In genomic region chr2:196639180-196640030, GRCh38 we compare ENCODE assay signal across 8 cellular contexts. TPM values are rescaled to one million over a fixed set of nuclear protein-coding genes. Genes with fewer than 3 reads are reported as not detected.
DNase-seq lines count a peak whose midpoint lies in the region; ATAC-seq and TF ChIP-seq lines count a peak whose summit lies in the region.

Gene CCDC150 (plus strand): TSS chr2:196639715. CDS start chr2:196639767, 52 bp downstream.

- no peaks in the 10 kb centered on the region for H3K9me2 ChIP-seq in PC-3 (replicated peaks; ENCODE audit: low read length)

- H2AFZ ChIP-seq in PC-3 (ENCODE audit: low read length): peak within 1 kb of the TSS; percentile 99

- POLR2A ChIA-PET in PC-3 (lab: Charles Lee; ENCODE audit: unreplicated experiment): interaction anchor here (0.5 kb wide), 1 partner anchor 77 kb away, joined by 3 read pairs; no protein-coding TSS in a partner anchor

- TF ChIP-seq EP300 in Ishikawa (IDR thresholded peaks at IDR 0.05; ENCODE audit: borderline replicate concordance): 0 out of 2 replicates have a peak, but pooled peaks have one; percentile 22

- H3F3A ChIP-seq in PC-3 (ENCODE audit: low read length, unreplicated experiment): no peaks in the 10 kb centered on the region

- peak within 1 kb of the TSS; percentile 80 for H3K4me3 ChIP-seq in PC-3 (ENCODE audit: low read length)
- peak within 1 kb of the TSS; percentile 76 to 83 for H3K4me3 ChIP-seq in esophagus (ENCODE audit: low read depth in 1 of 2, low read length in 2 of 2)
- peak within 1 kb of the TSS; percentile 33 for H3K4me3 ChIP-seq in mucosa of stomach (ENCODE audit: low read length)

- H3K27me3 ChIP-seq in PC-3 (ENCODE audit: low read length): no peaks in the 10 kb centered on the region
- no peaks in the 10 kb centered on the region for H3K27me3 ChIP-seq in esophagus (ENCODE audit: control insufficient read depth in 1 of 2, insufficient read depth in 2 of 2, low read length in 2 of 2)
- H3K27me3 ChIP-seq in mucosa of stomach (ENCODE audit: control insufficient read depth, insufficient read depth, low read length): no peaks in the 10 kb centered on the region

- H3K9ac ChIP-seq in PC-3 (ENCODE audit: low read length) (peak within 1 kb of the TSS; percentile 72), mucosa of stomach (ENCODE audit: low read length) (peak within 1 kb of the TSS; percentile 23)

- DNase-seq in DMS53 treated with DMSO at 0.1 percent for 48 hours (lab: John Stamatoyannopoulos, UW; ENCODE audit: unreplicated experiment) (peak; percentile 92), PC-3 (peak; percentile 97)
- DNase-seq in activated T-cell treated with anti-CD3 and anti-CD28 coated beads, Interleukin-2, amount 50 U/mL, for 1 hour: peak; percentile 94
- peak; percentile 95 for DNase-seq in stimulated activated CD8-positive, alpha-beta memory T cell treated with anti-CD3 and anti-CD28 coated beads, Interleukin-4, amount 100 ng/mL, for 48 hours

- H3K9me3 ChIP-seq in PC-3 (ENCODE audit: low read length) (no peaks in the 10 kb centered on the region), esophagus (ENCODE audit: control insufficient read depth in 2 of 2, insufficient read depth in 1 of 2, low read depth in 1 of 2, low read length in 1 of 2) (no peaks in the 10 kb centered on the region), mucosa of stomach (ENCODE audit: control insufficient read depth, low read length) (no peaks in the 10 kb centered on the region)

- WGBS in esophagus, 2 donors: 4% methylated on average over 49 to 53 of the region's 53 CpGs

- H3K4me2 ChIP-seq in PC-3 (ENCODE audit: low read length): peak within 1 kb of the TSS; percentile 84

- H3K36me3 ChIP-seq in PC-3 (ENCODE audit: low read depth, low read length): no peaks in the 10 kb centered on the region
- H3K36me3 ChIP-seq in esophagus (ENCODE audit: control insufficient read depth in 2 of 2, insufficient read depth in 2 of 2, low read length in 1 of 2): no peaks in the 10 kb centered on the region
- H3K36me3 ChIP-seq in mucosa of stomach (ENCODE audit: control insufficient read depth, insufficient read depth, low read length): no peaks in the 10 kb centered on the region

- BruUV-seq in PC-3 (replicated peaks; lab: Mats Ljungman, UMichigan): TSS peak; percentile 73

- intact Hi-C loops in PC-3 (cut with micrococcal nuclease): loop anchor here (2.0 to 5.0 kb wide), 3 partner anchors 39 to 103 kb away; no protein-coding TSS in a partner anchor

- H3K4me1 ChIP-seq in PC-3 (ENCODE audit: insufficient read depth, low read length): peaks cover 7% of the 10 kb centered on the region; the same call in 1 of the 2 replicates
- H3K4me1 ChIP-seq in esophagus (ENCODE audit: control insufficient read depth in 2 of 2, insufficient read depth in 2 of 2, low read length in 1 of 2): no peaks in the 10 kb centered on the region
- H3K4me1 ChIP-seq in mucosa of stomach (ENCODE audit: control insufficient read depth, insufficient read depth, low read length): peaks cover 6% of the 10 kb centered on the region

- CTCF ChIA-PET in PC-3 (lab: Charles Lee): interaction anchor here (0.8 kb wide), 1 partner anchor 97 kb away, joined by 3 read pairs; no protein-coding TSS in a partner anchor

- H4K20me1 ChIP-seq in PC-3 (ENCODE audit: low read length): no peaks in the 10 kb centered on the region

- ATAC-seq in GM21619 (IDR thresholded peaks at IDR 0.05; ENCODE audit: unreplicated experiment) (peak; percentile 100), PC-3 (peak; percentile 100)

- peak; percentile 47 for TF ChIP-seq CTCF in PC-3 (conservative IDR thresholded peaks at IDR 0.05; ENCODE audit: low read depth, low read length)

- peaks cover 45% of the 10 kb centered on the region for H3K79me2 ChIP-seq in PC-3 (ENCODE audit: low read length)

- TF ChIP-seq RAD21 in Ishikawa (IDR thresholded peaks at IDR 0.05; ENCODE audit: low read depth): no peak

- H3K27ac ChIP-seq in PC-3 (ENCODE audit: low read length) (0 out of 2 replicates have a peak within 1 kb of the TSS, but pooled peaks have one; percentile 5), esophagus (ENCODE audit: low read depth in 2 of 2, low read length in 1 of 2) (no peak within 1 kb of the TSS)

TF ChIP-seq in Ishikawa, 13 proteins besides CTCF, POLR2A, EP300 and RAD21:
- TF ChIP-seq TEAD4 (IDR thresholded peaks at IDR 0.05) (peak; percentile 58), REST (IDR thresholded peaks at IDR 0.05; ENCODE audit: low read depth) (no peak), EGR1 (IDR thresholded peaks at IDR 0.05) (no peak), CREB1 (IDR thresholded peaks at IDR 0.05; ENCODE audit: low read depth) (peak; percentile 82), CEBPB (IDR thresholded peaks at IDR 0.05) (no peak), TCF12 (IDR thresholded peaks at IDR 0.05; ENCODE audit: low read depth) (peak; percentile 64), USF1 (IDR thresholded peaks at IDR 0.05) (no peak), ZBTB7A (IDR thresholded peaks at IDR 0.05; ENCODE audit: low read depth) (peak; percentile 84), MAX (IDR thresholded peaks at IDR 0.05) (peak; percentile 76), FOXM1 (IDR thresholded peaks at IDR 0.05; ENCODE audit: borderline replicate concordance, low read depth) (peak; percentile 44; the same call in 1 of the 2 replicates), YY1 (IDR thresholded peaks at IDR 0.05; ENCODE audit: low read depth) (peak; percentile 93), TAF1 (IDR thresholded peaks at IDR 0.05; ENCODE audit: low read depth) (peak; percentile 73; the same call in 1 of the 2 replicates), NFIC (IDR thresholded peaks at IDR 0.05) (peak; percentile 42)

RNA-seq across cellular contexts. Expression of gene CCDC150, which starts in this region (rescaled TPM):
- total RNA-seq in PC-3 (2014; rRNA removed): 13.1 and 15.6 TPM in 2 replicates
- 1 to 10 TPM; 1.5 to 2.6 TPM for polyA plus RNA-seq in esophagus
